In the genomic region with DNA sequence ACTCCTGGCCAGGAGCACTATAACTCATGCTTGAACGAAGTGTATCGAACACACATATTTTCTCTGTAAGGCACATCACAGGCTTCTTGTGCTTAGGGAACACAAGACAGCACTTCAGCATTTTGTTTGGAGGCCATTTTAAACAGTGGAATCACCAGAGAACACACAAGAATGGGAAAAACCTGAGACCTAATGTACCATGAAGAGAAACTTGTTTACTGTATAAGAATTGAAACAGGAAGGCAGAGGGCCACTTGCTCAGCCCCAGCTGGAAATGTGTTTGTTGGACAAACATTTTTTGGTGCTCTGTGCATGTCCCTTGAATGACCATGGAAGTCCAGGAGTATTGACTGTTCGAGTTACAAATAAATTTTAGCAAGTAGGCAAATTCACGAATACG, we compare ENCODE assay signal across 17 cellular contexts. TPM values are rescaled to one million over a fixed set of nuclear protein-coding genes. Genes with fewer than 3 reads are reported as not detected.
DNase-seq lines count a peak whose midpoint lies in the region; ATAC-seq and TF ChIP-seq lines count a peak whose summit lies in the region.
"Had no signal": no experiment of that assay in that cellular context is flagged by ENCODE, and none has a peak within 500 bp of the region (broad histone marks: within the 10 kb centered on the region; RNA-seq: fewer than 3 reads in every experiment).

No MANE protein-coding gene starts in this region.

- no peak overlapping the region for H3K4me3 ChIP-seq in GM12865 (ENCODE audit: low read depth, low read length)

- H3K36me3 Mint-ChIP-seq in immature natural killer cell = no peaks in the 10 kb centered on the region
- H3K36me3 Mint-ChIP-seq: activated naive CD8-positive, alpha-beta T cell treated with anti-CD3 and anti-CD28 coated beads for 36 hours had no signal

- peaks cover 0 to 3% (median 0%) of the 10 kb centered on the region in 3 donors for H3K27me3 Mint-ChIP-seq in immature natural killer cell (ENCODE audit: low read depth in 3 of 3)
- H3K27me3 Mint-ChIP-seq: activated CD4-positive, alpha-beta T cell treated with anti-CD3 and anti-CD28 coated beads for 36 hours; activated naive CD8-positive, alpha-beta T cell treated with anti-CD3 and anti-CD28 coated beads for 36 hours had no signal

- peak; percentile 21 for DNase-seq in GM12865 (ENCODE audit: low read depth)
- DNase-seq in kidney tubule cell (ENCODE audit: low spot score) = peak; percentile 8
- DNase-seq in stimulated activated CD4-positive, alpha-beta T cell treated with anti-CD3 and anti-CD28 coated beads, Interleukin-2, amount 100 ng/mL, for 48 hours = no peak
- DNase-seq in stimulated activated CD4-positive, alpha-beta T cell treated with anti-CD3 and anti-CD28 coated beads, Interleukin-12 subunit alpha, Interleukin-12 subunit beta, amount 100 ng/mL, for 4 hours = no peak
- no peak for DNase-seq in GM10266 (ENCODE audit: extremely low spot score)
- DNase-seq in immature natural killer cell = no peak
- DNase-seq: activated CD4-positive, alpha-beta T cell treated with anti-CD3 and anti-CD28 coated beads for 36 hours; activated naive CD8-positive, alpha-beta T cell treated with anti-CD3 and anti-CD28 coated beads for 36 hours; activated T-cell treated with anti-CD3 and anti-CD28 coated beads for 4 hours; head of caudate nucleus; kidney glomerular epithelial cell; NCI-H187; NCI-H748 treated with DMSO at 0.1 percent for 48 hours; retina; T-helper 2 cell had no signal

- ATAC-seq in GM21390 (IDR thresholded peaks at IDR 0.05; ENCODE audit: unreplicated experiment) (peak; percentile 33), HG03354 (IDR thresholded peaks at IDR 0.05; ENCODE audit: poor library complexity, severe bottlenecking, unreplicated experiment) (peak; percentile 47)
- ATAC-seq: activated CD4-positive, alpha-beta T cell treated with anti-CD3 and anti-CD28 coated beads for 36 hours had no signal

- TF ChIP-seq CTCF in GM12865 (IDR thresholded peaks at IDR 0.05; ENCODE audit: insufficient read depth, low read depth, low read length, missing control alignments) (no peak), GM10266 (IDR thresholded peaks at IDR 0.05; ENCODE audit: control insufficient read depth, insufficient read depth, low read depth, missing control alignments) (no peak)

- H3K4me1 Mint-ChIP-seq in immature natural killer cell = peaks cover 0 to 5% of the 10 kb centered on the region in 2 donors

- H3K27ac Mint-ChIP-seq in immature natural killer cell = no peak overlapping the region
- H3K27ac Mint-ChIP-seq: activated CD4-positive, alpha-beta T cell treated with anti-CD3 and anti-CD28 coated beads for 36 hours; activated naive CD8-positive, alpha-beta T cell treated with anti-CD3 and anti-CD28 coated beads for 36 hours had no signal

- no peak overlapping the region for H3K4me3 Mint-ChIP-seq in immature natural killer cell
- H3K4me3 Mint-ChIP-seq: activated CD4-positive, alpha-beta T cell treated with anti-CD3 and anti-CD28 coated beads for 36 hours; activated naive CD8-positive, alpha-beta T cell treated with anti-CD3 and anti-CD28 coated beads for 36 hours had no signal

- H3K9me3 Mint-ChIP-seq in immature natural killer cell = no peaks in the 10 kb centered on the region
- H3K9me3 Mint-ChIP-seq: activated naive CD8-positive, alpha-beta T cell treated with anti-CD3 and anti-CD28 coated beads for 36 hours had no signal

RNA-seq across cellular contexts. Expression of gene RAPGEF2, which starts 47.5 kb away (rescaled TPM):
- polyA plus RNA-seq in immature natural killer cell = 1 to 10 TPM in 1 of 3 donors, under 1 TPM in 2; 0.22 to 1.7 (median 0.46) TPM

Comparison
In these comparisons a context has a peak if more than half of its experiments do, and no peak if none do; other contexts are left out.
1. DNase-seq: peak in GM12865 (single experiment) and kidney tubule cell (single experiment); none in stimulated activated CD4-positive, alpha-beta T cell treated with anti-CD3 and anti-CD28 coated beads, Interleukin-2, amount 100 ng/mL, for 48 hours (0 of 2), stimulated activated CD4-positive, alpha-beta T cell treated with anti-CD3 and anti-CD28 coated beads, Interleukin-12 subunit alpha, Interleukin-12 subunit beta, amount 100 ng/mL, for 4 hours (single experiment), GM10266 (single experiment) and immature natural killer cell (0 of 3).